ENCODE assay signal across 8 cellular contexts in genomic region chr10:100373298-100374136, GRCh38. TPM values are rescaled to one million over a fixed set of nuclear protein-coding genes. Genes with fewer than 3 reads are reported as not detected.
DNase-seq lines count a peak whose midpoint lies in the region; ATAC-seq and TF ChIP-seq lines count a peak whose summit lies in the region.

No MANE protein-coding gene starts in this region.

- no peak overlapping the region for H3K4me3 Mint-ChIP-seq in activated CD4-positive, alpha-beta T cell treated with anti-CD3 and anti-CD28 coated beads, Interleukin-2, amount 10 ng/mL, durations not matched to agents 7 days and 5 days

- DNase-seq in NCI-H526 (lab: John Stamatoyannopoulos, UW): peak; percentile 88 to 95
- DNase-seq in activated CD4-positive, alpha-beta T cell treated with anti-CD3 and anti-CD28 coated beads, Interleukin-2, amount 10 ng/mL, durations not matched to agents 7 days and 5 days: peak; percentile 93
- peak; percentile 100 for DNase-seq in dermis blood vessel endothelial cell
- DNase-seq in left lobe of liver (ENCODE audit: low spot score): peak; percentile 98
- DNase-seq in stimulated activated CD4-positive, alpha-beta T cell treated with anti-CD3 and anti-CD28 coated beads, Interleukin-2, amount 100 ng/mL, for 24 hours: peak; percentile 85 to 93

- TF ChIP-seq CTCF in C4-2B (conservative IDR thresholded peaks at IDR 0.05): no peak

- H3K4me1 Mint-ChIP-seq in activated CD4-positive, alpha-beta T cell treated with anti-CD3 and anti-CD28 coated beads, Interleukin-2, amount 10 ng/mL, durations not matched to agents 7 days and 5 days: peaks cover 43% of the 10 kb centered on the region

- POLR2A ChIA-PET in activated CD4-positive, alpha-beta T cell treated with anti-CD3 and anti-CD28 coated beads, Interleukin-2, amount 10 ng/mL, durations not matched to agents 7 days and 5 days (lab: Charles Lee): interaction anchor here (0.5 to 1.6 kb wide), 2 partner anchors 27 to 155 kb away, joined by 3 to 7 read pairs; partner anchors contain the start of gene SCD

- H3K27ac ChIP-seq in C4-2B: peak overlapping the region; percentile 99

- H3K27me3 Mint-ChIP-seq in activated CD4-positive, alpha-beta T cell treated with anti-CD3 and anti-CD28 coated beads, Interleukin-2, amount 10 ng/mL, durations not matched to agents 7 days and 5 days: no peaks in the 10 kb centered on the region

- no peaks in the 10 kb centered on the region for H3K9me3 Mint-ChIP-seq in activated CD4-positive, alpha-beta T cell treated with anti-CD3 and anti-CD28 coated beads, Interleukin-2, amount 10 ng/mL, durations not matched to agents 7 days and 5 days

- ATAC-seq in GM19351 (IDR thresholded peaks at IDR 0.05; ENCODE audit: unreplicated experiment): peak; percentile 88
- peak; percentile 81 for ATAC-seq in HG03469 (IDR thresholded peaks at IDR 0.05; ENCODE audit: unreplicated experiment)
- peak; percentile 89 for ATAC-seq in left lobe of liver

- H3K36me3 Mint-ChIP-seq in activated CD4-positive, alpha-beta T cell treated with anti-CD3 and anti-CD28 coated beads, Interleukin-2, amount 10 ng/mL, durations not matched to agents 7 days and 5 days (ENCODE audit: low read depth): peaks cover 3% of the 10 kb centered on the region

- H3K27ac Mint-ChIP-seq in activated CD4-positive, alpha-beta T cell treated with anti-CD3 and anti-CD28 coated beads, Interleukin-2, amount 10 ng/mL, durations not matched to agents 7 days and 5 days: no peak overlapping the region

- CTCF ChIA-PET in activated CD4-positive, alpha-beta T cell treated with anti-CD3 and anti-CD28 coated beads, Interleukin-2, amount 10 ng/mL, durations not matched to agents 7 days and 5 days (lab: Charles Lee): interaction anchor here (0.6 to 1.7 kb wide), 9 partner anchors 8 to 844 kb away, joined by 3 to 5 read pairs (median 3); partner anchors contain the start of gene SCD

RNA-seq across cellular contexts. Expression of gene SCD, which starts 26.5 kb away (rescaled TPM):
- 100 to 1,000 TPM; 117 to 129 TPM for total RNA-seq in activated CD4-positive, alpha-beta T cell treated with anti-CD3 and anti-CD28 coated beads, Interleukin-2, amount 10 ng/mL, durations not matched to agents 7 days and 5 days
- total RNA-seq in dermis blood vessel endothelial cell (62.3 and 297 TPM in 2 replicates), left lobe of liver (257 TPM)

RNA-seq across cellular contexts. Expression of gene PKD2L1, which starts 43.5 kb away (rescaled TPM):
- not detected for total RNA-seq in activated CD4-positive, alpha-beta T cell treated with anti-CD3 and anti-CD28 coated beads, Interleukin-2, amount 10 ng/mL, durations not matched to agents 7 days and 5 days
- not detected in 2 replicates for total RNA-seq in dermis blood vessel endothelial cell
- 0.20 TPM for total RNA-seq in left lobe of liver

Comparison
In these comparisons a context has a peak if more than half of its experiments do, and no peak if none do; other contexts are left out.
1. Peak in every context shown above with its lines: DNase-seq, ATAC-seq and H3K27ac ChIP-seq.